In genomic region chr4:39616651-39617050, GRCh38 we compare ENCODE assay signal across 19 cellular contexts. TPM values are rescaled to one million over a fixed set of nuclear protein-coding genes. Genes with fewer than 3 reads are reported as not detected.
DNase-seq lines count a peak whose midpoint lies in the region; ATAC-seq and TF ChIP-seq lines count a peak whose summit lies in the region.
"Had no signal": no experiment of that assay in that cellular context is flagged by ENCODE, and none has a peak within 500 bp of the region (broad histone marks: within the 10 kb centered on the region; RNA-seq: fewer than 3 reads in every experiment).

No MANE protein-coding gene starts in this region.

- H3K36me3 Mint-ChIP-seq in type B pancreatic cell: no peaks in the 10 kb centered on the region
- H3K36me3 Mint-ChIP-seq: activated naive CD4-positive, alpha-beta T cell treated with anti-CD3 and anti-CD28 coated beads, Interleukin-2, amount 10 ng/mL, durations not matched to agents 7 days and 5 days had no signal

- H3K9me3 Mint-ChIP-seq in type B pancreatic cell: no peaks in the 10 kb centered on the region
- H3K9me3 Mint-ChIP-seq: activated naive CD4-positive, alpha-beta T cell treated with anti-CD3 and anti-CD28 coated beads, Interleukin-2, amount 10 ng/mL, durations not matched to agents 7 days and 5 days; CD8-positive, alpha-beta memory T cell had no signal

- POLR2A ChIA-PET in SK-N-SH (lab: Yijun Ruan, JAX): no interaction called here

- WGBS in SK-N-SH (ENCODE audit: low lambda C conversion rate): 77% methylated on average over 1 of the region's 1 CpG

- ATAC-seq in SK-N-SH treated with all-trans-retinoic acid at 6 μM for 48 hours: no peak
- ATAC-seq: gastroesophageal sphincter, HepG2 had no signal

- H3K79me2 ChIP-seq in SK-N-SH (ENCODE audit: insufficient read depth): peaks cover 42% of the 10 kb centered on the region

- H3K9ac ChIP-seq in SK-N-SH: peak overlapping the region; percentile 16; the same call in 1 of the 2 replicates

- in situ Hi-C loops in KBM-7 (cut with MboI; ENCODE audit: low pct_unique_long_range_greater_than_20kb, low sequenced_read_pairs): no loop called here

- peak overlapping the region in 1 of 2 experiments; percentile 74; a peak in 2 of 4 replicates for H3K27ac ChIP-seq in SK-N-SH (ENCODE audit: low read depth in 2 of 2, low read length in 1 of 2)
- H3K27ac ChIP-seq: neutrophil had no signal

- no peaks in the 10 kb centered on the region for H3K9me3 ChIP-seq in SK-N-SH
- H3K9me3 ChIP-seq: gastroesophageal sphincter, neutrophil, tibial nerve had no signal

- H3K4me3 ChIP-seq in SK-N-SH (ENCODE audit: low read depth in 2 of 2, low read length in 1 of 2) (no peak overlapping the region), H7 (ENCODE audit: insufficient read depth, low read depth, low read length) (no peak overlapping the region)
- H3K4me3 ChIP-seq: gastroesophageal sphincter, tibial nerve had no signal

- H3K4me3 Mint-ChIP-seq in type B pancreatic cell: no peak overlapping the region
- H3K4me3 Mint-ChIP-seq: activated naive CD4-positive, alpha-beta T cell treated with anti-CD3 and anti-CD28 coated beads, Interleukin-2, amount 10 ng/mL, durations not matched to agents 7 days and 5 days; CD8-positive, alpha-beta memory T cell; endodermal cell had no signal

- H3K9me2 ChIP-seq in SK-N-SH: no peaks in the 10 kb centered on the region

- no peaks in the 10 kb centered on the region for H3K27me3 Mint-ChIP-seq in type B pancreatic cell
- H3K27me3 Mint-ChIP-seq: activated naive CD4-positive, alpha-beta T cell treated with anti-CD3 and anti-CD28 coated beads, Interleukin-2, amount 10 ng/mL, durations not matched to agents 7 days and 5 days; CD8-positive, alpha-beta memory T cell had no signal

- no peaks in the 10 kb centered on the region for H3K36me3 ChIP-seq in SK-N-SH (replicated peaks in 1 of 2; ENCODE audit: control insufficient read depth in 1 of 2, insufficient read depth in 2 of 2, low read length in 1 of 2)
- peaks cover 2% of the 10 kb centered on the region for H3K36me3 ChIP-seq in H7 (replicated peaks; ENCODE audit: control insufficient read depth, insufficient read depth, low read length)
- H3K36me3 ChIP-seq: neutrophil had no signal

- CTCF ChIA-PET in SK-N-SH (lab: Yijun Ruan, JAX): no interaction called here

- DNase-seq in SK-N-SH: no peak
- peak; percentile 29 for DNase-seq in amniotic epithelial cell (ENCODE audit: low read depth)
- DNase-seq in glomerular visceral epithelial cell (ENCODE audit: extremely low spot score): peak; percentile 25
- DNase-seq in type B pancreatic cell (ENCODE audit: extremely low spot score, unreplicated experiment): no peak
- DNase-seq in H7: no peak
- no peak for DNase-seq in KBM-7
- DNase-seq in occipital lobe (lab: John Stamatoyannopoulos, UW): no peak
- DNase-seq: activated CD4-positive, alpha-beta T cell treated with anti-CD3 and anti-CD28 coated beads for 48 hours; activated naive CD4-positive, alpha-beta T cell treated with anti-CD3 and anti-CD28 coated beads, Interleukin-2, amount 10 ng/mL, durations not matched to agents 7 days and 5 days; CD8-positive, alpha-beta memory T cell; central memory CD4-positive, alpha-beta T cell; endodermal cell; mammary epithelial cell; Right ventricle myocardium superior had no signal

- TF ChIP-seq EP300 in SK-N-SH (IDR thresholded peaks at IDR 0.05; ENCODE audit: borderline replicate concordance in 1 of 2, low read depth in 1 of 2, low read length in 1 of 2): no peak

- peak overlapping the region; percentile 37; the same call in 1 of the 2 replicates for H3K4me2 ChIP-seq in SK-N-SH

- H3F3A ChIP-seq in SK-N-SH (replicated peaks; ENCODE audit: insufficient read depth): peaks cover 56% of the 10 kb centered on the region

- H3K27me3 ChIP-seq in SK-N-SH (ENCODE audit: insufficient read depth): no peaks in the 10 kb centered on the region
- H3K27me3 ChIP-seq in H7 (ENCODE audit: control insufficient read depth, insufficient read depth, low read length): no peaks in the 10 kb centered on the region
- H3K27me3 ChIP-seq: gastroesophageal sphincter, neutrophil, tibial nerve had no signal

- no peak overlapping the region for H3K27ac Mint-ChIP-seq in type B pancreatic cell
- H3K27ac Mint-ChIP-seq: activated naive CD4-positive, alpha-beta T cell treated with anti-CD3 and anti-CD28 coated beads, Interleukin-2, amount 10 ng/mL, durations not matched to agents 7 days and 5 days; CD8-positive, alpha-beta memory T cell; endodermal cell had no signal

- H4K20me1 ChIP-seq in SK-N-SH (ENCODE audit: insufficient read depth): no peaks in the 10 kb centered on the region

- TF ChIP-seq RAD21 in SK-N-SH (IDR thresholded peaks at IDR 0.05; ENCODE audit: low read length): no peak

- TF ChIP-seq CTCF in SK-N-SH (IDR thresholded peaks at IDR 0.05): no peak
- TF ChIP-seq CTCF in type B pancreatic cell (conservative IDR thresholded peaks at IDR 0.05): no peak

- H3K4me1 ChIP-seq in SK-N-SH (ENCODE audit: control insufficient read depth in 1 of 2, insufficient read depth in 2 of 2, low read depth in 1 of 2, low read length in 1 of 2): peaks cover 0 to 31% of the 10 kb centered on the region in 2 experiments; a peak in 3 of 4 replicates

- no peak overlapping the region for H2AFZ ChIP-seq in SK-N-SH (ENCODE audit: low read depth)

- peaks cover 14% of the 10 kb centered on the region for H3K4me1 Mint-ChIP-seq in type B pancreatic cell (ENCODE audit: unreplicated experiment)
- H3K4me1 Mint-ChIP-seq: activated naive CD4-positive, alpha-beta T cell treated with anti-CD3 and anti-CD28 coated beads, Interleukin-2, amount 10 ng/mL, durations not matched to agents 7 days and 5 days; CD8-positive, alpha-beta memory T cell had no signal

TF ChIP-seq in SK-N-SH, 30 proteins besides CTCF, POLR2A, EP300 and RAD21:
- TF ChIP-seq FOSL2 (IDR thresholded peaks at IDR 0.05; ENCODE audit: borderline replicate concordance, low read depth): peak; percentile 42
- no peak for TF ChIP-seq IRF3 (IDR thresholded peaks at IDR 0.05; ENCODE audit: low read depth, low read length)
- no peak for TF ChIP-seq FOXM1 (IDR thresholded peaks at IDR 0.05; ENCODE audit: low read depth)
TF ChIP-seq in SK-N-SH: peak in this region for 1.

TF ChIP-seq in SK-N-SH treated with all-trans-retinoic acid at 6 μM for 48 hours, 23 proteins besides CTCF, POLR2A, EP300 and RAD21 (continues in another document):
- TF ChIP-seq OSR1 (CRISPR knock-in tag; IDR thresholded peaks at IDR 0.05) (no peak), CREB5 (CRISPR knock-in tag; IDR thresholded peaks at IDR 0.05; ENCODE audit: low read depth) (no peak), TSHZ2 (CRISPR knock-in tag; IDR thresholded peaks at IDR 0.05) (no peak), BACH2 (CRISPR knock-in tag; IDR thresholded peaks at IDR 0.05; ENCODE audit: borderline replicate concordance) (no peak), ESRRG (CRISPR knock-in tag; IDR thresholded peaks at IDR 0.05) (no peak)
- TF ChIP-seq, protein P1, sequence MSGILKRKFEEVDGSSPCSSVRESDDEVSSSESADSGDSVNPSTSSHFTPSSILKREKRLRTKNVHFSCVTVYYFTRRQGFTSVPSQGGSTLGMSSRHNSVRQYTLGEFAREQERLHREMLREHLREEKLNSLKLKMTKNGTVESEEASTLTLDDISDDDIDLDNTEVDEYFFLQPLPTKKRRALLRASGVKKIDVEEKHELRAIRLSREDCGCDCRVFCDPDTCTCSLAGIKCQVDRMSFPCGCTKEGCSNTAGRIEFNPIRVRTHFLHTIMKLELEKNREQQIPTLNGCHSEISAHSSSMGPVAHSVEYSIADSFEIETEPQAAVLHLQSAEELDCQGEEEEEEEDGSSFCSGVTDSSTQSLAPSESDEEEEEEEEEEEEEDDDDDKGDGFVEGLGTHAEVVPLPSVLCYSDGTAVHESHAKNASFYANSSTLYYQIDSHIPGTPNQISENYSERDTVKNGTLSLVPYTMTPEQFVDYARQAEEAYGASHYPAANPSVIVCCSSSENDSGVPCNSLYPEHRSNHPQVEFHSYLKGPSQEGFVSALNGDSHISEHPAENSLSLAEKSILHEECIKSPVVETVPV (CRISPR knock-in tag; IDR thresholded peaks at IDR 0.05): no peak

RNA-seq across cellular contexts. Expression of gene SMIM14, which starts 22.0 kb away (rescaled TPM):
- polyA plus RNA-seq in SK-N-SH (2012; rRNA removed): 11.1 and 12.6 TPM in 2 replicates
- polyA plus RNA-seq in SK-N-SH (2012; cell fraction: cytosol; rRNA removed): 16.5 and 20.9 TPM in 2 replicates
- polyA plus RNA-seq in SK-N-SH (2012; cell fraction: nucleus; rRNA removed): 4.1 and 7.2 TPM in 2 replicates
- total RNA-seq in type B pancreatic cell (ENCODE audit: low replicate concordance): 32.0 and 32.1 TPM in 2 replicates
- total RNA-seq in H7 (2014; rRNA removed; shearing (Covaris generic)): 30.3 and 60.0 TPM in 2 replicates
- total RNA-seq in occipital lobe: 59.9 TPM

Comparison
In these comparisons a context has a peak if more than half of its experiments do, and no peak if none do; other contexts are left out.
1. DNase-seq: peak in amniotic epithelial cell (single experiment) and glomerular visceral epithelial cell (single experiment); none in SK-N-SH (single experiment), type B pancreatic cell (single experiment), H7 (single experiment), KBM-7 (single experiment) and occipital lobe (single experiment).